ENCODE assay signal across 8 cellular contexts in the genomic region with DNA sequence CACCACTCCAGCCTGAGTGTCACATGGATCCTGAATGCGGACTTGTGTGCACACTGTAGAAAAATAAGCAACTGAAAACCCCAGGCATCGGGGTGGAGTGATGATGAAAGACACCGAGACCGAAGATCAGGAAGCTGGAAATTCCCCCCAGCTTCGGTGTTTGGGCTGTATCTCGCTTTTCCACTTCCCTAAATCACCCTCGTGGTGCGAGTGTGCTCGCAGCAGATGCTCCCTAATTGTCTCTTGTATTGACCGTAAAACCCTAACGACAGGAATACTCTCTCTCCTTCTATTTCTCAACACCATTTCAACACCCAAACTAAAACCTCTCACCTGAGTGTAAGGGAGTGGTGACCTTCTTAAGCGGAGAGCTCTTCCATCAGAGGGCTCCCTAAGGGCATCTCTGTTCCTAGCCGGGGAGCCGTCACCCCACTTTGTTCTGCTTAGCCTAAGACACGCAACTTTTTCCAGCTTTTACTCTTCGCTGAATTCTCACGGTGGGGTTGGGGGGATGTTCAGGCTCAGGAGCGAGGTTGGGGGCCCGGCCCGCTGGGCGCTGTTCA. TPM values are rescaled to one million over a fixed set of nuclear protein-coding genes. Genes with fewer than 3 reads are reported as not detected.
DNase-seq lines count a peak whose midpoint lies in the region; ATAC-seq, FAIRE-seq and TF ChIP-seq lines count a peak whose summit lies in the region.

No MANE protein-coding gene starts in this region.

- peak overlapping the region; percentile 39 to 82 (median 76) for H3K4me3 ChIP-seq in H1 (ENCODE audit: extremely low read depth in 1 of 4, insufficient read depth in 2 of 4, low read depth in 3 of 4, low read length in 4 of 4)
- H3K4me3 ChIP-seq in muscle layer of duodenum (ENCODE audit: low read depth in 1 of 2, low read length in 2 of 2): peak overlapping the region; percentile 63 to 92
- peak overlapping the region; percentile 53 to 68 (median 61) for H3K4me3 ChIP-seq in transverse colon

- H3K4ac ChIP-seq in H1 (replicated peaks; ENCODE audit: insufficient read length, low read depth, low read length): no peak overlapping the region

- DNase-seq in GM13976 (ENCODE audit: low spot score) (peak; percentile 22), T-cell (peak in 8 of 34 experiments; percentile 0 to 35 (median 6)), H1 (ENCODE audit: low read depth in 1 of 2, low spot score in 2 of 2) (no peak), transverse colon (peak; percentile 28), LoVo (ENCODE audit: low spot score) (no peak), NCI-H345 treated with DMSO at 0.1 percent for 48 hours (lab: John Stamatoyannopoulos, UW; ENCODE audit: unreplicated experiment) (no peak)

- peaks cover 13% of the 10 kb centered on the region; the same call in 1 of the 2 replicates for H3K23me2 ChIP-seq in H1 (ENCODE audit: low read depth, low read length)

- no peak overlapping the region for H3K14ac ChIP-seq in H1 (ENCODE audit: insufficient read length)

- H3K23ac ChIP-seq in H1 (ENCODE audit: insufficient read length): no peak overlapping the region

- H4K8ac ChIP-seq in H1 (ENCODE audit: extremely low read depth, insufficient read depth, low read length): peak overlapping the region; percentile 73

- no peak for TF ChIP-seq POLR2A in H1 (IDR thresholded peaks at IDR 0.05; ENCODE audit: control extremely low read depth in 1 of 2, low read depth in 2 of 2, low read length in 2 of 2)
- no peak for TF ChIP-seq POLR2A in transverse colon (IDR thresholded peaks at IDR 0.05)

- no peak overlapping the region for H2BK20ac ChIP-seq in H1 (ENCODE audit: low read length)

- H3K4me1 Mint-ChIP-seq in T-cell: peaks cover 30 to 34% (median 30%) of the 10 kb centered on the region in 3 donors

- no peak overlapping the region for H4K91ac ChIP-seq in H1 (replicated peaks; ENCODE audit: insufficient read length, low read length)

- FAIRE-seq in H1 (lab: Jason Lieb, UNC): no peak

- no peaks in the 10 kb centered on the region for H3K79me1 ChIP-seq in H1 (ENCODE audit: low read depth, low read length)

- no peaks in the 10 kb centered on the region for H4K20me1 ChIP-seq in H1 (replicated peaks in 1 of 2; ENCODE audit: control insufficient read depth in 1 of 2, insufficient read depth in 2 of 2, low read length in 2 of 2)

- POLR2A ChIA-PET in T-cell (lab: Charles Lee): interaction anchor here in 1 of 2 donors (0.5 kb wide), 1 partner anchor 140 kb away, joined by 5 read pairs; no protein-coding TSS in a partner anchor
- POLR2A ChIA-PET in H1 (lab: Charles Lee; ENCODE audit: partially characterized antibody): interaction anchor here (0.7 to 1.4 kb wide), 7 partner anchors 9 to 56 kb away, joined by 3 to 7 read pairs (median 4); no protein-coding TSS in a partner anchor

- H3K79me2 ChIP-seq in H1 (ENCODE audit: control insufficient read depth in 1 of 2, insufficient read depth in 2 of 2, low read length in 2 of 2): peaks cover 0 to 35% of the 10 kb centered on the region in 2 experiments; a peak in 2 of 4 replicates

- H3K4me1 ChIP-seq in H1 (replicated peaks in 1 of 4; ENCODE audit: control insufficient read depth in 3 of 4, insufficient read depth in 4 of 4, low read length in 3 of 4) (peaks cover 1 to 11% (median 9%) of the 10 kb centered on the region in 4 experiments; a peak in 4 of 7 replicates), muscle layer of duodenum (ENCODE audit: control insufficient read depth in 1 of 2, insufficient read depth in 2 of 2, low read length in 2 of 2) (peaks cover 0 to 7% of the 10 kb centered on the region in 2 donors), transverse colon (peaks cover 4 to 23% (median 16%) of the 10 kb centered on the region in 4 donors)

- no peak for TF ChIP-seq CTCF in GM13976 (IDR thresholded peaks at IDR 0.05; ENCODE audit: borderline replicate concordance, control extremely low read depth, extremely low read depth, insufficient read depth, missing control alignments)
- TF ChIP-seq CTCF in H1 (IDR thresholded peaks at IDR 0.05; ENCODE audit: control extremely low read depth in 1 of 3, insufficient read depth in 1 of 3, low read depth in 1 of 3, low read length in 3 of 3): no peak
- TF ChIP-seq CTCF in transverse colon (IDR thresholded peaks at IDR 0.05): no peak

- H3K27ac ChIP-seq in H1 (ENCODE audit: low read depth, low read length): no peak overlapping the region
- H3K27ac ChIP-seq in muscle layer of duodenum (ENCODE audit: low read length): peak overlapping the region; percentile 39
- H3K27ac ChIP-seq in transverse colon: peak overlapping the region; percentile 68 to 87 (median 74)

- peak overlapping the region; percentile 87 to 98 (median 87) for H3K4me3 Mint-ChIP-seq in T-cell

- peak; percentile 4 for ATAC-seq in HG03045 (IDR thresholded peaks at IDR 0.05; ENCODE audit: unreplicated experiment)
- peak; percentile 10 to 44 (median 22) for ATAC-seq in T-cell (replicated peaks in 1 of 4)

- H3K4me2 ChIP-seq in H1 (ENCODE audit: insufficient read depth in 1 of 2, low read depth in 2 of 2, low read length in 2 of 2): peak overlapping the region; percentile 94 to 97

- H2BK5ac ChIP-seq in H1 (ENCODE audit: low read depth, low read length): peak overlapping the region; percentile 75; the same call in 1 of the 2 replicates

- peak overlapping the region; percentile 77 for H2AFZ ChIP-seq in H1 (ENCODE audit: low read length)

- WGBS in H1 (ENCODE audit: extremely low coverage in 1 of 2, insufficient coverage in 1 of 2, insufficient read length in 1 of 2, insufficient replicate concordance in 2 of 2, low coverage in 1 of 2, low lambda C conversion rate in 2 of 2, missing lambda C conversion rate in 1 of 2), 2 experiments: 6% methylated on average over 18 of the region's 21 CpGs; no CpG with 5 or more reads in 1 of the 2 experiments
- WGBS in transverse colon (ENCODE audit: low coverage in 1 of 2), 2 donors: 3 to 9% methylated on average over 8 to 21 of the region's 21 CpGs

- intact Hi-C loops in transverse colon (cut with DNase I; ENCODE audit: low total_unique reads): no loop called here

- TF ChIP-seq EP300 in H1 (IDR thresholded peaks at IDR 0.05; ENCODE audit: borderline replicate concordance in 1 of 2, low read depth in 2 of 2, low read length in 2 of 2) (no peak), transverse colon (IDR thresholded peaks at IDR 0.05; ENCODE audit: low read depth) (no peak)

- CTCF ChIA-PET in T-cell (lab: Charles Lee) (interaction anchor here in 1 of 2 donors (0.6 kb wide), 1 partner anchor 12 kb away, joined by 5 read pairs; no protein-coding TSS in a partner anchor), H1 (lab: Charles Lee; ENCODE audit: partially characterized antibody) (interaction anchor here (0.6 to 1.0 kb wide), 3 partner anchors 20 to 199 kb away, joined by 3 to 4 read pairs (median 3); no protein-coding TSS in a partner anchor)

- in situ Hi-C loops in GM13976 (cut with MboI; ENCODE audit: low sequenced_read_pairs, unreplicated experiment) (no loop called here), transverse colon (cut with MboI; ENCODE audit: low pct_ligation_motif_present in 1 of 4, low pct_unique_long_range_greater_than_20kb in 1 of 4, low sequenced_read_pairs in 3 of 4) (no loop called here)

- H3K18ac ChIP-seq in H1 (ENCODE audit: extremely low read depth, low read length): peak overlapping the region; percentile 73; the same call in 1 of the 2 replicates

- no peak overlapping the region for H2BK15ac ChIP-seq in H1 (ENCODE audit: low read length)

- H3K9me3 ChIP-seq in H1 (ENCODE audit: insufficient read depth in 2 of 2, low read depth in 1 of 2, low read length in 1 of 2) (no peaks in the 10 kb centered on the region), muscle layer of duodenum (ENCODE audit: control insufficient read depth in 1 of 2, low read length in 2 of 2) (no peaks in the 10 kb centered on the region), transverse colon (no peaks in the 10 kb centered on the region)

- H3K27ac Mint-ChIP-seq in T-cell: peak overlapping the region; percentile 37 to 84

- H3K27me3 Mint-ChIP-seq in T-cell: peaks cover 0 to 25% of the 10 kb centered on the region in 2 donors

- H3K27me3 ChIP-seq in H1 (replicated peaks in 1 of 4; ENCODE audit: control insufficient read depth in 3 of 4, extremely low read depth in 1 of 4, insufficient read depth in 3 of 4, low read length in 3 of 4) (peaks cover 0 to 13% (median 3%) of the 10 kb centered on the region in 4 experiments; a peak in 2 of 7 replicates), muscle layer of duodenum (ENCODE audit: low read depth, low read length) (no peaks in the 10 kb centered on the region), transverse colon (peaks cover 29% of the 10 kb centered on the region)

- no peaks in the 10 kb centered on the region for H3K9me3 Mint-ChIP-seq in T-cell

- peak overlapping the region in 3 of 4 experiments; percentile 48 to 75 (median 59); a peak in 6 of 7 replicates for H3K9ac ChIP-seq in H1 (replicated peaks in 1 of 4; ENCODE audit: extremely low read depth in 1 of 4, low read depth in 3 of 4, low read length in 3 of 4)

- H2BK12ac ChIP-seq in H1 (ENCODE audit: low read depth, low read length): peak overlapping the region; percentile 60; the same call in 1 of the 2 replicates

- no peak overlapping the region for H2BK120ac ChIP-seq in H1 (replicated peaks; ENCODE audit: low read depth, low read length)

- no peaks in the 10 kb centered on the region for H3K36me3 Mint-ChIP-seq in T-cell

- no peaks in the 10 kb centered on the region for H3K36me3 ChIP-seq in H1 (ENCODE audit: control insufficient read depth in 2 of 4, insufficient read depth in 4 of 4, low read length in 3 of 4)
- no peaks in the 10 kb centered on the region for H3K36me3 ChIP-seq in muscle layer of duodenum (ENCODE audit: control insufficient read depth in 1 of 2, insufficient read depth in 2 of 2, low read length in 2 of 2)
- no peaks in the 10 kb centered on the region for H3K36me3 ChIP-seq in transverse colon

- no peak overlapping the region for H4K5ac ChIP-seq in H1 (ENCODE audit: insufficient read length, low read depth, low read length)

- TF ChIP-seq RAD21 in H1 (IDR thresholded peaks at IDR 0.05 in 1 of 2, conservative IDR thresholded peaks at IDR 0.05 in 1 of 2; ENCODE audit: low read depth in 2 of 2, low read length in 2 of 2): no peak; a peak in 1 of 4 replicates

- peak overlapping the region; percentile 28 for H3K56ac ChIP-seq in H1 (replicated peaks; ENCODE audit: insufficient read length, low read depth, low read length)

- no peak overlapping the region for H2AK5ac ChIP-seq in H1 (ENCODE audit: low read depth, low read length)

TF ChIP-seq in H1, 55 proteins besides CTCF, POLR2A, EP300 and RAD21 (continues in another document):
- TF ChIP-seq SRF (IDR thresholded peaks at IDR 0.05; ENCODE audit: low read depth, low read length): no peak

RNA-seq across cellular contexts. Expression of gene GRK3, which starts 0.6 kb away (rescaled TPM):
- 1 to 10 TPM; 1.4 to 7.0 (median 3.6) TPM for total RNA-seq in T-cell
- 32.1 and 35.3 TPM in 2 replicates for total RNA-seq in H1 (2021; fragmentation: NEBNext Ultra II Directional; extraction: Animal tissue kit (Norgen Biotek cat#: 25700))
- 5.9 and 7.5 TPM in 2 replicates for polyA plus RNA-seq in H1 (2011; rRNA removed)
- 8.7 TPM for polyA plus RNA-seq in H1 (2011; cell fraction: cytosol; rRNA removed)
- polyA plus RNA-seq in H1 (2011; cell fraction: nucleus; rRNA removed): 12.8 TPM
- 7.6 to 11.7 TPM (median 10.5 TPM) in 4 replicates for polyA plus RNA-seq in H1 (2012, experiment 1 of 2)
- polyA plus RNA-seq in H1 (2012, experiment 2 of 2): 1.3 TPM
- polyA plus RNA-seq in H1 (2013, experiment 1 of 2): 10.5 TPM
- polyA plus RNA-seq in H1 (2013, experiment 2 of 2): 9.8 TPM
- 27.2 and 29.1 TPM in 2 replicates for polyA minus RNA-seq in H1 (2011; rRNA and poly(A)+ RNA removed)
- polyA minus RNA-seq in H1 (2011; cell fraction: cytosol; rRNA and poly(A)+ RNA removed): 13.9 TPM
- 29.7 TPM for polyA minus RNA-seq in H1 (2011; cell fraction: nucleus; rRNA and poly(A)+ RNA removed)
- 1 to 10 TPM; 1.6 to 7.9 (median 4.2) TPM for total RNA-seq in transverse colon

Comparison
In these comparisons a context has a peak if more than half of its experiments do, and no peak if none do; other contexts are left out.
1. DNase-seq: peak in GM13976 (single experiment) and transverse colon (single experiment); none in H1 (0 of 2), LoVo (single experiment) and NCI-H345 treated with DMSO at 0.1 percent for 48 hours (single experiment).
2. Peak in every context shown above with its lines, with median percentiles within 50 percentile points of each other: H3K4me3 ChIP-seq.